ENCODE assay signal across 8 cellular contexts in genomic region chr12:113220593-113221180, GRCh38. TPM values are rescaled to one million over a fixed set of nuclear protein-coding genes. Genes with fewer than 3 reads are reported as not detected.
DNase-seq lines count a peak whose midpoint lies in the region; ATAC-seq, FAIRE-seq and TF ChIP-seq lines count a peak whose summit lies in the region.

No MANE protein-coding gene starts in this region.

- peak overlapping the region; percentile 95 for H3K4me2 ChIP-seq in keratinocyte (ENCODE audit: control insufficient read depth, extremely low read depth, insufficient read depth, low read depth, low read length)

- CTCF ChIA-PET in CD4-positive, alpha-beta T cell (lab: Charles Lee): interaction anchor here (1.2 to 3.6 kb wide), 2 partner anchors 12 to 46 kb away, joined by 3 to 17 read pairs; no protein-coding TSS in a partner anchor
- CTCF ChIA-PET in activated CD8-positive, alpha-beta T cell treated with anti-CD3 and anti-CD28 coated beads for 36 hours (lab: Charles Lee): interaction anchor here (1.4 to 4.6 kb wide), 2 partner anchors 9 to 13 kb away, joined by 4 to 23 read pairs; no protein-coding TSS in a partner anchor

- POLR2A ChIA-PET in CD4-positive, alpha-beta T cell (lab: Charles Lee): interaction anchor here (0.9 to 3.7 kb wide), 9 partner anchors 9 to 114 kb away, joined by 3 to 24 read pairs (median 7); partner anchors contain the start of genes DDX54, RITA1 and SLC8B1
- POLR2A ChIA-PET in activated CD8-positive, alpha-beta T cell treated with anti-CD3 and anti-CD28 coated beads for 36 hours (lab: Charles Lee): interaction anchor here (0.7 to 2.9 kb wide), 10 partner anchors 8 to 87 kb away, joined by 3 to 21 read pairs (median 6); partner anchors contain the start of genes DDX54 and RITA1

- dilution Hi-C loops in keratinocyte (cut with MboI; ENCODE audit: extremely low pct_ligation_motif_present, low sequenced_read_pairs): no loop called here

- H3K4me3 Mint-ChIP-seq in CD4-positive, alpha-beta T cell: peak overlapping the region; percentile 92
- H3K4me3 Mint-ChIP-seq in HFFc6: peak overlapping the region; percentile 92
- peak overlapping the region; percentile 95 for H3K4me3 Mint-ChIP-seq in activated CD8-positive, alpha-beta T cell treated with anti-CD3 and anti-CD28 coated beads for 36 hours

- no peaks in the 10 kb centered on the region for H3K9me3 ChIP-seq in CD4-positive, alpha-beta T cell (ENCODE audit: control insufficient read depth, low read length)
- H3K9me3 ChIP-seq in keratinocyte (ENCODE audit: control insufficient read depth, low read depth, low read length) (no peaks in the 10 kb centered on the region), tibial nerve (no peaks in the 10 kb centered on the region)

- ATAC-seq in CD4-positive, alpha-beta T cell (ENCODE audit: poor library complexity): no peak
- ATAC-seq in activated CD8-positive, alpha-beta T cell treated with anti-CD3 and anti-CD28 coated beads for 36 hours: no peak
- ATAC-seq in GM21825 (IDR thresholded peaks at IDR 0.05; ENCODE audit: unreplicated experiment) (no peak), GM18909 (IDR thresholded peaks at IDR 0.05; ENCODE audit: poor library complexity, unreplicated experiment) (no peak), HG02678 (IDR thresholded peaks at IDR 0.05; ENCODE audit: unreplicated experiment) (no peak)

- no peaks in the 10 kb centered on the region for H3K9me3 Mint-ChIP-seq in CD4-positive, alpha-beta T cell
- H3K9me3 Mint-ChIP-seq in HFFc6: no peaks in the 10 kb centered on the region
- H3K9me3 Mint-ChIP-seq in activated CD8-positive, alpha-beta T cell treated with anti-CD3 and anti-CD28 coated beads for 36 hours: no peaks in the 10 kb centered on the region

- intact Hi-C loops in CD4-positive, alpha-beta T cell (cut with DNase I, micrococcal nuclease): loop anchor here (2.0 to 5.0 kb wide), 4 partner anchors 33 to 137 kb away; partner anchors contain the start of genes DDX54 (in 2 of the 2), RITA1 (in 2 of the 2) and PLBD2 (in 1 of the 2)
- intact Hi-C loops in activated CD8-positive, alpha-beta T cell treated with anti-CD3 and anti-CD28 coated beads for 36 hours (cut with micrococcal nuclease): no loop called here

- peak in 1 of 2 donors; percentile 71 for TF ChIP-seq EP300 in tibial nerve (IDR thresholded peaks at IDR 0.05)

- no peak for TF ChIP-seq POLR2A in tibial nerve (IDR thresholded peaks at IDR 0.05)

- WGBS in tibial nerve, 2 donors: 1% methylated on average over 23 of the region's 23 CpGs

- DNase-seq in CD4-positive, alpha-beta T cell: no peak
- no peak for DNase-seq in HFFc6
- DNase-seq in activated CD8-positive, alpha-beta T cell treated with anti-CD3 and anti-CD28 coated beads for 36 hours: peak; percentile 25
- DNase-seq in keratinocyte (ENCODE audit: low read depth, low spot score): no peak
- no peak for DNase-seq in tibial nerve (ENCODE audit: low spot score in 2 of 2)

- H3K27ac Mint-ChIP-seq in CD4-positive, alpha-beta T cell: peak overlapping the region; percentile 77
- peak overlapping the region; percentile 89 for H3K27ac Mint-ChIP-seq in HFFc6
- peak overlapping the region; percentile 88 for H3K27ac Mint-ChIP-seq in activated CD8-positive, alpha-beta T cell treated with anti-CD3 and anti-CD28 coated beads for 36 hours

- no peak overlapping the region for H3K27ac ChIP-seq in CD4-positive, alpha-beta T cell (ENCODE audit: low read depth, low read length)
- H3K27ac ChIP-seq in keratinocyte (ENCODE audit: control insufficient read depth, insufficient read depth, low read length) (peak overlapping the region; percentile 69), tibial nerve (peak overlapping the region; percentile 37 to 90 (median 80))

- H3K27me3 Mint-ChIP-seq in CD4-positive, alpha-beta T cell: no peaks in the 10 kb centered on the region
- peaks cover 7% of the 10 kb centered on the region; the same call in 1 of the 2 replicates for H3K27me3 Mint-ChIP-seq in HFFc6 (ENCODE audit: insufficient read depth)
- no peaks in the 10 kb centered on the region for H3K27me3 Mint-ChIP-seq in activated CD8-positive, alpha-beta T cell treated with anti-CD3 and anti-CD28 coated beads for 36 hours

- peak overlapping the region; percentile 71 for H3K9ac ChIP-seq in keratinocyte (ENCODE audit: control insufficient read depth, extremely low read depth, insufficient read depth, low read length)

- peaks cover 11% of the 10 kb centered on the region for H3K36me3 Mint-ChIP-seq in CD4-positive, alpha-beta T cell (ENCODE audit: low read depth)
- H3K36me3 Mint-ChIP-seq in HFFc6 (ENCODE audit: low read depth): no peaks in the 10 kb centered on the region
- H3K36me3 Mint-ChIP-seq in activated CD8-positive, alpha-beta T cell treated with anti-CD3 and anti-CD28 coated beads for 36 hours (ENCODE audit: low read depth): peaks cover 2% of the 10 kb centered on the region

- H3K4me1 ChIP-seq in keratinocyte (ENCODE audit: control insufficient read depth, extremely low read depth, insufficient read depth, low read length) (peaks cover 22% of the 10 kb centered on the region), tibial nerve (peaks cover 0 to 69% (median 37%) of the 10 kb centered on the region in 4 donors)

- no peaks in the 10 kb centered on the region for H3K27me3 ChIP-seq in CD4-positive, alpha-beta T cell (ENCODE audit: control insufficient read depth, insufficient read depth, low read length)
- H3K27me3 ChIP-seq in keratinocyte (ENCODE audit: control insufficient read depth, extremely low read depth, insufficient read depth, low read length) (no peaks in the 10 kb centered on the region), tibial nerve (no peaks in the 10 kb centered on the region)

- H2AFZ ChIP-seq in keratinocyte (ENCODE audit: control insufficient read depth, low read length): peak overlapping the region; percentile 99

- peaks cover 3% of the 10 kb centered on the region for H3K9me1 ChIP-seq in keratinocyte (ENCODE audit: control insufficient read depth, extremely low read depth, insufficient read depth, low read length)

- H3K36me3 ChIP-seq in keratinocyte (ENCODE audit: control insufficient read depth in 2 of 2, extremely low read depth in 1 of 2, insufficient read depth in 2 of 2, low read length in 2 of 2) (no peaks in the 10 kb centered on the region), tibial nerve (no peaks in the 10 kb centered on the region)

- H3K4me3 ChIP-seq in keratinocyte (ENCODE audit: control insufficient read depth in 2 of 3, extremely low read depth in 1 of 3, insufficient read depth in 2 of 3, low read depth in 1 of 3, low read length in 3 of 3): peak overlapping the region; percentile 48 to 87 (median 76)
- H3K4me3 ChIP-seq in tibial nerve: peak overlapping the region; percentile 41 to 92 (median 52)

- no peak for TF ChIP-seq CTCF in CD4-positive, alpha-beta T cell (IDR thresholded peaks at IDR 0.05)
- no peak for TF ChIP-seq CTCF in HFFc6 (IDR thresholded peaks at IDR 0.05)
- no peak for TF ChIP-seq CTCF in activated CD8-positive, alpha-beta T cell treated with anti-CD3 and anti-CD28 coated beads for 36 hours (IDR thresholded peaks at IDR 0.05)
- TF ChIP-seq CTCF in keratinocyte (optimal IDR thresholded peaks at IDR 0.05 in 1 of 3, IDR thresholded peaks at IDR 0.05 in 1 of 3, conservative IDR thresholded peaks at IDR 0.05 in 1 of 3; ENCODE audit: extremely low read depth in 1 of 3, insufficient read depth in 2 of 3, low read length in 3 of 3): no peak
- no peak for TF ChIP-seq CTCF in tibial nerve (IDR thresholded peaks at IDR 0.05)

- H3K4me1 Mint-ChIP-seq in CD4-positive, alpha-beta T cell (ENCODE audit: low read depth): peaks cover 52% of the 10 kb centered on the region
- H3K4me1 Mint-ChIP-seq in HFFc6 (ENCODE audit: low read depth): peaks cover 50% of the 10 kb centered on the region
- peaks cover 35% of the 10 kb centered on the region for H3K4me1 Mint-ChIP-seq in activated CD8-positive, alpha-beta T cell treated with anti-CD3 and anti-CD28 coated beads for 36 hours (ENCODE audit: low read depth)

- peaks cover 6% of the 10 kb centered on the region for H3K79me2 ChIP-seq in keratinocyte (ENCODE audit: control insufficient read depth, insufficient read depth, low read length)

- FAIRE-seq in keratinocyte (lab: Jason Lieb, UNC): no peak

- H4K20me1 ChIP-seq in keratinocyte (ENCODE audit: control insufficient read depth, extremely low read depth, insufficient read depth, low read length): no peaks in the 10 kb centered on the region

RNA-seq across cellular contexts. Expression of gene TPCN1, which starts 0.6 kb away (rescaled TPM):
- 10 to 100 TPM; 52.4 to 59.7 TPM for total RNA-seq in CD4-positive, alpha-beta T cell
- 10 to 100 TPM; 19.0 to 33.3 (median 20.6) TPM for total RNA-seq in HFFc6 (2021; fragmentation: NEBNext Ultra II Directional; extraction: Animal tissue kit (Norgen Biotek cat#: 25700))
- 10 to 100 TPM; 29.9 to 33.5 TPM for total RNA-seq in activated CD8-positive, alpha-beta T cell treated with anti-CD3 and anti-CD28 coated beads for 36 hours
- 6.8 to 13.9 TPM (median 8.0 TPM) in 3 replicates for polyA plus RNA-seq in keratinocyte
- polyA plus RNA-seq in keratinocyte (2011; ENCODE audit: low read depth): 5.1 TPM
- polyA plus RNA-seq in keratinocyte (2011; cell fraction: cytosol; rRNA removed): 4.0 and 5.0 TPM in 2 replicates
- 33.9 and 38.8 TPM in 2 replicates for polyA plus RNA-seq in keratinocyte (2011; cell fraction: nucleus; rRNA removed)
- polyA plus RNA-seq in keratinocyte (2012; ENCODE audit: low replicate concordance): 11.8 and 13.3 TPM in 2 replicates
- polyA minus RNA-seq in keratinocyte: 11.1 to 34.4 TPM (median 17.2 TPM) in 3 replicates
- 12.3 TPM for polyA minus RNA-seq in keratinocyte (2011; cell fraction: cytosol; rRNA and poly(A)+ RNA removed)
- polyA minus RNA-seq in keratinocyte (2011; cell fraction: nucleus; rRNA and poly(A)+ RNA removed): 28.4 and 32.3 TPM in 2 replicates
- 10 to 100 TPM; 62.7 to 77.6 (median 69.8) TPM for total RNA-seq in tibial nerve

RNA-seq across cellular contexts. Expression of gene RITA1, which starts 35.2 kb away (rescaled TPM):
- total RNA-seq in CD4-positive, alpha-beta T cell: 1 to 10 TPM; 2.9 to 3.3 TPM
- 10 to 100 TPM; 18.0 to 20.9 (median 18.7) TPM for total RNA-seq in HFFc6 (2021; fragmentation: NEBNext Ultra II Directional; extraction: Animal tissue kit (Norgen Biotek cat#: 25700))
- total RNA-seq in activated CD8-positive, alpha-beta T cell treated with anti-CD3 and anti-CD28 coated beads for 36 hours: 10 to 100 TPM; 18.5 to 19.1 TPM
- polyA plus RNA-seq in keratinocyte: 11.8 to 14.5 TPM (median 14.5 TPM) in 3 replicates
- polyA plus RNA-seq in keratinocyte (2011; ENCODE audit: low read depth): 3.5 TPM
- polyA plus RNA-seq in keratinocyte (2011; cell fraction: cytosol; rRNA removed): 10.5 and 16.6 TPM in 2 replicates
- polyA plus RNA-seq in keratinocyte (2011; cell fraction: nucleus; rRNA removed): 5.8 and 7.6 TPM in 2 replicates
- polyA plus RNA-seq in keratinocyte (2012; ENCODE audit: low replicate concordance): 9.1 and 16.3 TPM in 2 replicates
- polyA minus RNA-seq in keratinocyte: 8.0 to 9.3 TPM (median 8.6 TPM) in 3 replicates
- 20.1 TPM for polyA minus RNA-seq in keratinocyte (2011; cell fraction: cytosol; rRNA and poly(A)+ RNA removed)
- 4.2 and 4.8 TPM in 2 replicates for polyA minus RNA-seq in keratinocyte (2011; cell fraction: nucleus; rRNA and poly(A)+ RNA removed)
- total RNA-seq in tibial nerve: 10 to 100 TPM in 3 of 4 donors, 1 to 10 TPM in 1; 8.3 to 27.5 (median 14.1) TPM

RNA-seq across cellular contexts. Expression of gene DDX54, which starts 35.4 kb away (rescaled TPM):
- 10 to 100 TPM; 56.8 to 61.1 TPM for total RNA-seq in CD4-positive, alpha-beta T cell
- 10 to 100 TPM; 60.1 to 71.0 (median 61.9) TPM for total RNA-seq in HFFc6 (2021; fragmentation: NEBNext Ultra II Directional; extraction: Animal tissue kit (Norgen Biotek cat#: 25700))
- total RNA-seq in activated CD8-positive, alpha-beta T cell treated with anti-CD3 and anti-CD28 coated beads for 36 hours: 100 to 1,000 TPM; 112 to 133 TPM
- polyA plus RNA-seq in keratinocyte: 42.1 to 47.3 TPM (median 44.6 TPM) in 3 replicates
- polyA plus RNA-seq in keratinocyte (2011; ENCODE audit: low read depth): 140 TPM
- 27.7 and 54.7 TPM in 2 replicates for polyA plus RNA-seq in keratinocyte (2011; cell fraction: cytosol; rRNA removed)
- polyA plus RNA-seq in keratinocyte (2011; cell fraction: nucleus; rRNA removed): 61.3 and 74.7 TPM in 2 replicates
- polyA plus RNA-seq in keratinocyte (2012; ENCODE audit: low replicate concordance): 28.7 and 46.8 TPM in 2 replicates
- 38.0 to 74.1 TPM (median 38.7 TPM) in 3 replicates for polyA minus RNA-seq in keratinocyte
- 35.7 TPM for polyA minus RNA-seq in keratinocyte (2011; cell fraction: cytosol; rRNA and poly(A)+ RNA removed)
- 22.9 and 31.4 TPM in 2 replicates for polyA minus RNA-seq in keratinocyte (2011; cell fraction: nucleus; rRNA and poly(A)+ RNA removed)
- total RNA-seq in tibial nerve: 100 to 1,000 TPM in 1 of 4 donors, 10 to 100 TPM in 3; 49.4 to 105 (median 83.0) TPM
